In genomic region chr12:52191841-52192791, GRCh38 we compare ENCODE assay signal across 8 cellular contexts. TPM values are rescaled to one million over a fixed set of nuclear protein-coding genes. Genes with fewer than 3 reads are reported as not detected.
DNase-seq lines count a peak whose midpoint lies in the region; ATAC-seq, FAIRE-seq and TF ChIP-seq lines count a peak whose summit lies in the region.

TSS of gene KRT80 (minus strand) at chr12:52192014. CDS start at chr12:52191902, 112 bp downstream.

- DNase-seq in DMS153 treated with DMSO at 0.1 percent for 48 hours (lab: John Stamatoyannopoulos, UW; ENCODE audit: unreplicated experiment): peak; percentile 90
- DNase-seq in NCI-H1436 (lab: John Stamatoyannopoulos, UW): peak; percentile 81
- peak; percentile 10 to 11 for DNase-seq in activated CD4-positive, alpha-beta T cell treated with anti-CD3 and anti-CD28 coated beads, Interleukin-2, amount 50 U/mL, for 4 hours
- DNase-seq in glomerular endothelial cell (ENCODE audit: extremely low read depth, low read depth, low spot score): peak; percentile 97
- DNase-seq in pulmonary artery endothelial cell (ENCODE audit: low read depth, low spot score): peak; percentile 99
- no peak for DNase-seq in HEK293T (ENCODE audit: extremely low spot score)
- no peak for DNase-seq in D721Med (ENCODE audit: insufficient read length, low spot score)

- no peak for ATAC-seq in GM19351 (IDR thresholded peaks at IDR 0.05; ENCODE audit: unreplicated experiment)

- POLR2A ChIA-PET in HEK293T (lab: Yijun Ruan, JAX): no interaction called here

- CTCF ChIA-PET in HEK293T (lab: Yijun Ruan, JAX): interaction anchor here (0.7 kb wide), 1 partner anchor 60 kb away, joined by 4 read pairs; no protein-coding TSS in a partner anchor

- no peak for TF ChIP-seq CTCF in D721Med (IDR thresholded peaks at IDR 0.05; ENCODE audit: insufficient read depth, missing control alignments)

- FAIRE-seq in D721Med (lab: Jason Lieb, UNC): no peak

TF ChIP-seq in HEK293T, 16 proteins besides CTCF, POLR2A, EP300 and RAD21:
- no peak for TF ChIP-seq TARDBP (IDR thresholded peaks at IDR 0.05)
- TF ChIP-seq FOXM1 (IDR thresholded peaks at IDR 0.05; ENCODE audit: borderline replicate concordance): no peak
- no peak for TF ChIP-seq CTBP1 (IDR thresholded peaks at IDR 0.05; ENCODE audit: borderline replicate concordance)
- TF ChIP-seq LEF1 (IDR thresholded peaks at IDR 0.05; ENCODE audit: borderline replicate concordance): no peak

RNA-seq across cellular contexts. Expression of gene KRT80, which starts in this region (rescaled TPM):
- total RNA-seq in glomerular endothelial cell (1.5 and 1.6 TPM in 2 replicates), pulmonary artery endothelial cell (2.0 and 4.9 TPM in 2 replicates)

Comparison
In these comparisons a context has a peak if more than half of its experiments do, and no peak if none do; other contexts are left out.
1. DNase-seq: peak in DMS153 treated with DMSO at 0.1 percent for 48 hours (single experiment), NCI-H1436 (single experiment), activated CD4-positive, alpha-beta T cell treated with anti-CD3 and anti-CD28 coated beads, Interleukin-2, amount 50 U/mL, for 4 hours (2 of 2), glomerular endothelial cell (single experiment) and pulmonary artery endothelial cell (single experiment); none in HEK293T (single experiment) and D721Med (single experiment).